In genomic region chr13:45292176-45292575, GRCh38 we compare ENCODE assay signal across 15 cellular contexts. TPM values are rescaled to one million over a fixed set of nuclear protein-coding genes. Genes with fewer than 3 reads are reported as not detected.
DNase-seq lines count a peak whose midpoint lies in the region; FAIRE-seq and TF ChIP-seq lines count a peak whose summit lies in the region.
"Had no signal": no experiment of that assay in that cellular context is flagged by ENCODE, and none has a peak within 500 bp of the region (broad histone marks: within the 10 kb centered on the region; RNA-seq: fewer than 3 reads in every experiment).

No MANE protein-coding gene starts in this region.

- peaks cover 3 to 5% of the 10 kb centered on the region in 2 experiments for H3K36me3 ChIP-seq in keratinocyte (ENCODE audit: control insufficient read depth in 2 of 2, extremely low read depth in 1 of 2, insufficient read depth in 2 of 2, low read length in 2 of 2)
- H3K36me3 ChIP-seq: thyroid gland had no signal

- dilution Hi-C loops in keratinocyte (cut with MboI; ENCODE audit: extremely low pct_ligation_motif_present, low sequenced_read_pairs), result no loop called here

- CTCF ChIA-PET in activated CD4-positive, alpha-beta T cell treated with anti-CD3 and anti-CD28 coated beads, Interleukin-2, amount 10 ng/mL, durations not matched to agents 7 days and 5 days (lab: Charles Lee), result interaction anchor here (1.1 to 1.5 kb wide), 2 partner anchors 17 to 102 kb away, joined by 3 read pairs; no protein-coding TSS in a partner anchor

- no peak overlapping the region for H3K9ac ChIP-seq in keratinocyte (ENCODE audit: control insufficient read depth, extremely low read depth, insufficient read depth, low read length)

- peaks cover 15% of the 10 kb centered on the region for H3K4me1 ChIP-seq in keratinocyte (ENCODE audit: control insufficient read depth, extremely low read depth, insufficient read depth, low read length)

- no peaks in the 10 kb centered on the region for H4K20me1 ChIP-seq in keratinocyte (ENCODE audit: control insufficient read depth, extremely low read depth, insufficient read depth, low read length)

- no peaks in the 10 kb centered on the region for H3K9me3 Mint-ChIP-seq in activated CD4-positive, alpha-beta T cell treated with anti-CD3 and anti-CD28 coated beads, Interleukin-2, amount 10 ng/mL, durations not matched to agents 7 days and 5 days
- H3K9me3 Mint-ChIP-seq: naive thymus-derived CD8-positive, alpha-beta T cell had no signal

- H3K4me3 ChIP-seq in keratinocyte (ENCODE audit: control insufficient read depth in 2 of 3, extremely low read depth in 1 of 3, insufficient read depth in 2 of 3, low read depth in 1 of 3, low read length in 3 of 3), result no peak overlapping the region
- H3K4me3 ChIP-seq: thyroid gland had no signal

- no peak overlapping the region for H3K4me2 ChIP-seq in keratinocyte (ENCODE audit: control insufficient read depth, extremely low read depth, insufficient read depth, low read depth, low read length)

- POLR2A ChIA-PET in activated CD4-positive, alpha-beta T cell treated with anti-CD3 and anti-CD28 coated beads, Interleukin-2, amount 10 ng/mL, durations not matched to agents 7 days and 5 days (lab: Charles Lee), result no interaction called here

- H3K27me3 ChIP-seq in keratinocyte (ENCODE audit: control insufficient read depth, extremely low read depth, insufficient read depth, low read length), result no peaks in the 10 kb centered on the region
- H3K27me3 ChIP-seq: thyroid gland had no signal

- no peak overlapping the region for H3K27ac ChIP-seq in keratinocyte (ENCODE audit: control insufficient read depth, insufficient read depth, low read length)
- H3K27ac ChIP-seq: thyroid gland had no signal

- no peak overlapping the region for H3K4me3 Mint-ChIP-seq in activated CD4-positive, alpha-beta T cell treated with anti-CD3 and anti-CD28 coated beads, Interleukin-2, amount 10 ng/mL, durations not matched to agents 7 days and 5 days
- H3K4me3 Mint-ChIP-seq: B cell; naive thymus-derived CD8-positive, alpha-beta T cell had no signal

- H3K9me1 ChIP-seq in keratinocyte (ENCODE audit: control insufficient read depth, extremely low read depth, insufficient read depth, low read length), result no peaks in the 10 kb centered on the region

- H3K4me1 Mint-ChIP-seq in activated CD4-positive, alpha-beta T cell treated with anti-CD3 and anti-CD28 coated beads, Interleukin-2, amount 10 ng/mL, durations not matched to agents 7 days and 5 days, result peaks cover 16% of the 10 kb centered on the region

- FAIRE-seq in keratinocyte (lab: Jason Lieb, UNC), result peak; percentile 81

- no peaks in the 10 kb centered on the region for H3K27me3 Mint-ChIP-seq in activated CD4-positive, alpha-beta T cell treated with anti-CD3 and anti-CD28 coated beads, Interleukin-2, amount 10 ng/mL, durations not matched to agents 7 days and 5 days
- H3K27me3 Mint-ChIP-seq: B cell; naive thymus-derived CD8-positive, alpha-beta T cell had no signal

- no peak for TF ChIP-seq CTCF in keratinocyte (optimal IDR thresholded peaks at IDR 0.05 in 1 of 3, IDR thresholded peaks at IDR 0.05 in 1 of 3, conservative IDR thresholded peaks at IDR 0.05 in 1 of 3; ENCODE audit: extremely low read depth in 1 of 3, insufficient read depth in 2 of 3, low read length in 3 of 3)

- DNase-seq in Daoy (ENCODE audit: low read depth) (peak; percentile 21), M059J (ENCODE audit: low read depth) (peak; percentile 58), SW480 (ENCODE audit: low spot score) (peak; percentile 92), keratinocyte (ENCODE audit: low read depth, low spot score) (peak; percentile 45), HuH-7.5 (ENCODE audit: low spot score) (no peak), NCI-H2081 treated with DMSO at 0.1 percent for 48 hours (lab: John Stamatoyannopoulos, UW) (no peak), Kasumi-1 (lab: John Stamatoyannopoulos, UW) (no peak)
- no peak for DNase-seq in activated CD4-positive, alpha-beta T cell treated with anti-CD3 and anti-CD28 coated beads, Interleukin-2, amount 10 ng/mL, durations not matched to agents 7 days and 5 days
- DNase-seq: KBM-7; naive thymus-derived CD8-positive, alpha-beta T cell; NCI-H1930; stimulated activated CD4-positive, alpha-beta T cell treated with anti-CD3 and anti-CD28 coated beads, Interleukin-2, amount 100 ng/mL, for 24 hours; stimulated activated CD8-positive, alpha-beta memory T cell treated with anti-CD3 and anti-CD28 coated beads, Interleukin-4, amount 100 ng/mL, for 48 hours; thyroid gland had no signal

- H3K9me3 ChIP-seq in keratinocyte (ENCODE audit: control insufficient read depth, low read depth, low read length), result no peaks in the 10 kb centered on the region
- H3K9me3 ChIP-seq: thyroid gland had no signal

- H2AFZ ChIP-seq in keratinocyte (ENCODE audit: control insufficient read depth, low read length), result no peak overlapping the region

- no peak overlapping the region for H3K27ac Mint-ChIP-seq in activated CD4-positive, alpha-beta T cell treated with anti-CD3 and anti-CD28 coated beads, Interleukin-2, amount 10 ng/mL, durations not matched to agents 7 days and 5 days
- H3K27ac Mint-ChIP-seq: B cell had no signal

- peaks cover 11% of the 10 kb centered on the region for H3K36me3 Mint-ChIP-seq in activated CD4-positive, alpha-beta T cell treated with anti-CD3 and anti-CD28 coated beads, Interleukin-2, amount 10 ng/mL, durations not matched to agents 7 days and 5 days (ENCODE audit: low read depth)

- no peaks in the 10 kb centered on the region for H3K79me2 ChIP-seq in keratinocyte (ENCODE audit: control insufficient read depth, insufficient read depth, low read length)

RNA-seq across cellular contexts. Expression of gene TPT1, which starts 48.8 kb away (rescaled TPM):
- 1,431 and 1,984 TPM in 2 replicates for total RNA-seq in Daoy (2014; rRNA removed; shearing (Covaris generic))
- 1,259 and 1,419 TPM in 2 replicates for total RNA-seq in M059J (2014; rRNA removed; shearing (Covaris generic))
- polyA plus RNA-seq in keratinocyte, result 3,409 to 8,174 TPM (median 5,358 TPM) in 3 replicates
- 7,356 TPM for polyA plus RNA-seq in keratinocyte (2011; ENCODE audit: low read depth)
- polyA plus RNA-seq in keratinocyte (2011; cell fraction: cytosol; rRNA removed), result 5,519 and 7,789 TPM in 2 replicates
- 862 and 1,110 TPM in 2 replicates for polyA plus RNA-seq in keratinocyte (2011; cell fraction: nucleus; rRNA removed)
- polyA plus RNA-seq in keratinocyte (2012; ENCODE audit: low replicate concordance), result 3,680 and 8,566 TPM in 2 replicates
- 719 to 1,720 TPM (median 1,132 TPM) in 3 replicates for polyA minus RNA-seq in keratinocyte
- polyA minus RNA-seq in keratinocyte (2011; cell fraction: cytosol; rRNA and poly(A)+ RNA removed), result 1,849 TPM
- polyA minus RNA-seq in keratinocyte (2011; cell fraction: nucleus; rRNA and poly(A)+ RNA removed), result 199 and 344 TPM in 2 replicates
- 1,000 to 10,000 TPM; 4,825 to 5,097 TPM for total RNA-seq in activated CD4-positive, alpha-beta T cell treated with anti-CD3 and anti-CD28 coated beads, Interleukin-2, amount 10 ng/mL, durations not matched to agents 7 days and 5 days

Comparison
In these comparisons a context has a peak if more than half of its experiments do, and no peak if none do; other contexts are left out.
1. DNase-seq: peak in Daoy (single experiment), M059J (single experiment), SW480 (single experiment) and keratinocyte (single experiment); none in activated CD4-positive, alpha-beta T cell treated with anti-CD3 and anti-CD28 coated beads, Interleukin-2, amount 10 ng/mL, durations not matched to agents 7 days and 5 days (single experiment), HuH-7.5 (single experiment), NCI-H2081 treated with DMSO at 0.1 percent for 48 hours (single experiment) and Kasumi-1 (0 of 2).